ENCODE assay signal across 14 cellular contexts in genomic region chr2:202750778-202751427, GRCh38.
DNase-seq lines count a peak whose midpoint lies in the region; ATAC-seq and TF ChIP-seq lines count a peak whose summit lies in the region.
"Had no signal": no experiment of that assay in that cellular context is flagged by ENCODE, and none has a peak within 500 bp of the region (broad histone marks: within the 10 kb centered on the region; RNA-seq: fewer than 3 reads in every experiment).

No MANE protein-coding gene starts in this region.

- intact Hi-C loops in CD8-positive, alpha-beta T cell (cut with DNase I, micrococcal nuclease) = no loop called here

- no peak overlapping the region for H3K4me3 ChIP-seq in CD8-positive, alpha-beta T cell (ENCODE audit: low read depth, low read length)
- H3K4me3 ChIP-seq in RWPE2 (ENCODE audit: severe bottlenecking) = no peak overlapping the region
- H3K4me3 ChIP-seq: BLaER1 treated with 17β-estradiol and CSF1 and Interleukin-3, amounts not matched to agents 10 nM and 100 nM; colonic mucosa; SJCRH30 had no signal

- H3K27me3 ChIP-seq in CD8-positive, alpha-beta T cell (ENCODE audit: insufficient read depth, low read length) = no peaks in the 10 kb centered on the region
- no peaks in the 10 kb centered on the region for H3K27me3 ChIP-seq in RWPE2 (ENCODE audit: insufficient read depth, poor library complexity, severe bottlenecking)
- H3K27me3 ChIP-seq: BLaER1 treated with 17β-estradiol and CSF1 and Interleukin-3, amounts not matched to agents 10 nM and 100 nM; colonic mucosa; SJCRH30 had no signal

- POLR2A ChIA-PET in CD8-positive, alpha-beta T cell (lab: Charles Lee) = interaction anchor here (2.4 to 4.1 kb wide), 2 partner anchors 12 to 116 kb away, joined by 6 to 33 read pairs; partner anchors contain the start of gene FAM117B

- peak overlapping the region; percentile 26 for H3K4me3 Mint-ChIP-seq in CD8-positive, alpha-beta T cell

- peaks cover 39% of the 10 kb centered on the region for H3K36me3 Mint-ChIP-seq in CD8-positive, alpha-beta T cell

- CTCF ChIA-PET in CD8-positive, alpha-beta T cell (lab: Charles Lee) = interaction anchor here (0.7 to 0.8 kb wide), 3 partner anchors 20 to 162 kb away, joined by 3 read pairs; no protein-coding TSS in a partner anchor

- peaks cover 24% of the 10 kb centered on the region for H3K4me1 ChIP-seq in CD8-positive, alpha-beta T cell (ENCODE audit: insufficient read depth, low read length)
- H3K4me1 ChIP-seq in RWPE2 (ENCODE audit: insufficient read depth, poor library complexity, severe bottlenecking) = peaks cover 19% of the 10 kb centered on the region
- H3K4me1 ChIP-seq: colonic mucosa, SJCRH30 had no signal

- H3K9me3 ChIP-seq in CD8-positive, alpha-beta T cell (ENCODE audit: low read length) = no peaks in the 10 kb centered on the region
- H3K9me3 ChIP-seq in RWPE2 (ENCODE audit: severe bottlenecking) = no peaks in the 10 kb centered on the region
- H3K9me3 ChIP-seq: colonic mucosa, SJCRH30 had no signal

- TF ChIP-seq CTCF in CD8-positive, alpha-beta T cell (IDR thresholded peaks at IDR 0.05) = no peak
- TF ChIP-seq CTCF in RWPE2 (IDR thresholded peaks at IDR 0.05; ENCODE audit: poor library complexity, severe bottlenecking) = no peak

- peaks cover 2% of the 10 kb centered on the region for H3K9me3 Mint-ChIP-seq in CD8-positive, alpha-beta T cell

- no peaks in the 10 kb centered on the region for H3K27me3 Mint-ChIP-seq in CD8-positive, alpha-beta T cell (ENCODE audit: low read depth)

- no peak for DNase-seq in CD8-positive, alpha-beta T cell
- DNase-seq in RWPE2 (ENCODE audit: low spot score) (no peak), epithelial cell of prostate (ENCODE audit: low read depth, low spot score) (no peak), HK-2 (ENCODE audit: unreplicated experiment) (no peak), T-helper 1 cell (no peak)
- DNase-seq: colonic mucosa; DMS79; NCI-H2029 treated with DMSO at 0.1 percent for 48 hours; NCI-H774; SJCRH30; stimulated activated CD4-positive, alpha-beta T cell treated with anti-CD3 and anti-CD28 coated beads, Interleukin-2, amount 100 ng/mL, for 48 hours had no signal

- H3K27ac Mint-ChIP-seq in CD8-positive, alpha-beta T cell = peak overlapping the region; percentile 84

- H3K36me3 ChIP-seq in CD8-positive, alpha-beta T cell (ENCODE audit: insufficient read depth, low read length) = no peaks in the 10 kb centered on the region
- no peaks in the 10 kb centered on the region for H3K36me3 ChIP-seq in RWPE2 (ENCODE audit: low read depth)
- H3K36me3 ChIP-seq: colonic mucosa, SJCRH30 had no signal

- H3K4me1 Mint-ChIP-seq in CD8-positive, alpha-beta T cell (ENCODE audit: low read depth) = peaks cover 57% of the 10 kb centered on the region

- H3K27ac ChIP-seq in CD8-positive, alpha-beta T cell (ENCODE audit: low read depth, low read length) = peak overlapping the region; percentile 29
- H3K27ac ChIP-seq in RWPE2 (ENCODE audit: poor library complexity, severe bottlenecking) = peak overlapping the region; percentile 10
- H3K27ac ChIP-seq in epithelial cell of prostate = peak overlapping the region; percentile 47
- H3K27ac ChIP-seq: BLaER1 treated with 17β-estradiol and CSF1 and Interleukin-3, amounts not matched to agents 10 nM and 100 nM; colonic mucosa; SJCRH30 had no signal

- peak; percentile 55 for ATAC-seq in CD8-positive, alpha-beta T cell
- peak; percentile 51 for ATAC-seq in GM18868 (IDR thresholded peaks at IDR 0.05; ENCODE audit: unreplicated experiment)
- peak; percentile 49; the same call in 2 of the 3 replicates for ATAC-seq in RWPE2 (ENCODE audit: low read depth)
- no peak for ATAC-seq in GM18502 (IDR thresholded peaks at IDR 0.05; ENCODE audit: poor library complexity, unreplicated experiment)
